8 cellular contexts compared by ENCODE assay signal in genomic region chrX:149504915-149505651, GRCh38. TPM values are rescaled to one million over a fixed set of nuclear protein-coding genes. Genes with fewer than 3 reads are reported as not detected.
DNase-seq lines count a peak whose midpoint lies in the region; ATAC-seq and TF ChIP-seq lines count a peak whose summit lies in the region.

Gene IDS, minus strand, starts transcription at chrX:149505306. Its CDS starts 169 bp downstream, at chrX:149505137.

- H3K27ac ChIP-seq in Peyer's patch (peak within 1 kb of the TSS; percentile 87 to 96 (median 90)), esophagus muscularis mucosa (replicated peaks in 1 of 4) (peak within 1 kb of the TSS; percentile 80 to 91 (median 91))

- TF ChIP-seq POLR2A in Peyer's patch (IDR thresholded peaks at IDR 0.05), result peak; percentile 91
- TF ChIP-seq POLR2A in esophagus muscularis mucosa (IDR thresholded peaks at IDR 0.05; ENCODE audit: low read depth), result peak; percentile 82

- H3K36me3 Mint-ChIP-seq in activated T-cell treated with anti-CD3 and anti-CD28 coated beads, Interleukin-2, amount 50 U/mL, for 72 hours (ENCODE audit: insufficient read depth in 2 of 2), result peaks cover 3 to 7% of the 10 kb centered on the region in 2 donors

- H3K27ac Mint-ChIP-seq in activated T-cell treated with anti-CD3 and anti-CD28 coated beads, Interleukin-2, amount 50 U/mL, for 72 hours, result peak within 1 kb of the TSS; percentile 92

- H3K36me3 ChIP-seq in Peyer's patch (peaks cover 0 to 14% (median 0%) of the 10 kb centered on the region in 3 donors), esophagus muscularis mucosa (peaks cover 7 to 20% (median 13%) of the 10 kb centered on the region in 4 donors)

- DNase-seq in DMS79 (lab: John Stamatoyannopoulos, UW) (peak; percentile 55), KG1 (lab: John Stamatoyannopoulos, UW) (peak; percentile 80), Peyer's patch (peak; percentile 90 to 95 (median 90)), esophagus muscularis mucosa (ENCODE audit: extremely low spot score) (peak; percentile 97), myocyte (ENCODE audit: low read depth) (peak; percentile 88)
- peak; percentile 88 to 91 for DNase-seq in activated T-cell treated with anti-CD3 and anti-CD28 coated beads, Interleukin-2, amount 50 U/mL, for 72 hours
- peak; percentile 66 to 80 for DNase-seq in stimulated activated CD8-positive, alpha-beta memory T cell treated with anti-CD3 and anti-CD28 coated beads, Interleukin-7, amount 100 ng/mL, for 4 hours (ENCODE audit: low read depth in 2 of 2)

- WGBS in esophagus muscularis mucosa, result 26% methylated on average over 28 of the region's 54 CpGs

- intact Hi-C loops in esophagus muscularis mucosa (cut with DNase I), result loop anchor here (10.0 kb wide), 1 partner anchor 1590 kb away; the partner anchor contains the start of gene FMR1

- H3K27me3 Mint-ChIP-seq in activated T-cell treated with anti-CD3 and anti-CD28 coated beads, Interleukin-2, amount 50 U/mL, for 72 hours (ENCODE audit: low read depth), result peaks cover 12% of the 10 kb centered on the region

- H3K9me3 Mint-ChIP-seq in activated T-cell treated with anti-CD3 and anti-CD28 coated beads, Interleukin-2, amount 50 U/mL, for 72 hours, result no peaks in the 10 kb centered on the region

- H3K9me3 ChIP-seq in Peyer's patch (no peaks in the 10 kb centered on the region), esophagus muscularis mucosa (no peaks in the 10 kb centered on the region)

- ATAC-seq in GM21723 (IDR thresholded peaks at IDR 0.05; ENCODE audit: unreplicated experiment), result peak; percentile 70
- peak; percentile 75 to 79 for ATAC-seq in activated T-cell treated with anti-CD3 and anti-CD28 coated beads, Interleukin-2, amount 50 U/mL, for 72 hours (replicated peaks in 1 of 2)

- H3K4me3 ChIP-seq in Peyer's patch (peak within 1 kb of the TSS; percentile 56 to 80 (median 70)), esophagus muscularis mucosa (peak within 1 kb of the TSS; percentile 64 to 81 (median 70))

- no peak for TF ChIP-seq CTCF in Peyer's patch (IDR thresholded peaks at IDR 0.05)
- no peak for TF ChIP-seq CTCF in esophagus muscularis mucosa (IDR thresholded peaks at IDR 0.05)

- H3K4me1 ChIP-seq in Peyer's patch, result peaks cover 0 to 5% (median 0%) of the 10 kb centered on the region in 4 donors
- H3K4me1 ChIP-seq in esophagus muscularis mucosa, result peaks cover 0 to 26% (median 16%) of the 10 kb centered on the region in 4 donors

- H3K27me3 ChIP-seq in Peyer's patch, result no peaks in the 10 kb centered on the region
- no peaks in the 10 kb centered on the region for H3K27me3 ChIP-seq in esophagus muscularis mucosa

- peaks cover 48% of the 10 kb centered on the region for H3K4me1 Mint-ChIP-seq in activated T-cell treated with anti-CD3 and anti-CD28 coated beads, Interleukin-2, amount 50 U/mL, for 72 hours (ENCODE audit: low read depth)

- H3K4me3 Mint-ChIP-seq in activated T-cell treated with anti-CD3 and anti-CD28 coated beads, Interleukin-2, amount 50 U/mL, for 72 hours, result peak within 1 kb of the TSS; percentile 85 to 92

- TF ChIP-seq EP300 in esophagus muscularis mucosa (IDR thresholded peaks at IDR 0.05), result no peak

RNA-seq across cellular contexts. Expression of gene IDS, which starts in this region (rescaled TPM):
- 10 to 100 TPM; 51.2 to 61.9 (median 53.6) TPM for total RNA-seq in Peyer's patch
- 10 to 100 TPM; 64.6 to 84.7 TPM for total RNA-seq in activated T-cell treated with anti-CD3 and anti-CD28 coated beads, Interleukin-2, amount 50 U/mL, for 72 hours
- 10 to 100 TPM; 80.2 to 91.0 (median 86.4) TPM for total RNA-seq in esophagus muscularis mucosa
- total RNA-seq in myocyte, result 59.6 and 73.0 TPM in 2 replicates
- 101 TPM for polyA plus RNA-seq in myocyte (2012)

Comparison
In these comparisons a context has a peak if more than half of its experiments do, and no peak if none do; other contexts are left out.
1. Peak in every context shown above with its lines: DNase-seq, ATAC-seq, H3K4me3 ChIP-seq and H3K27ac ChIP-seq.